ENCODE assay signal across 10 cellular contexts in genomic region chr3:47347217-47347801, GRCh38. TPM values are rescaled to one million over a fixed set of nuclear protein-coding genes. Genes with fewer than 3 reads are reported as not detected.
A peak's percentile ranks its signal among the peaks of the same experiment; 100 is the strongest.
DNase-seq lines count a peak whose midpoint lies in the region; ATAC-seq, FAIRE-seq and TF ChIP-seq lines count a peak whose summit lies in the region.
"Had no signal": no experiment of that assay in that cellular context is flagged by ENCODE, and none has a peak within 500 bp of the region (broad histone marks: within the 10 kb centered on the region; RNA-seq: fewer than 3 reads in every experiment).

No MANE protein-coding gene starts in this region.

- H3K36me3 ChIP-seq in kidney (ENCODE audit: control insufficient read depth in 1 of 2, insufficient read depth in 2 of 2, low read length in 2 of 2): peaks cover 11 to 13% of the 10 kb centered on the region in 2 donors
- H3K36me3 ChIP-seq: cardiac muscle cell had no signal

- FAIRE-seq in kidney (lab: Jason Lieb, UNC): no peak

- no peak for TF ChIP-seq CTCF in NB4 (IDR thresholded peaks at IDR 0.05; ENCODE audit: low read depth, low read length)
- no peak for TF ChIP-seq CTCF in kidney (IDR thresholded peaks at IDR 0.05; ENCODE audit: borderline replicate concordance, extremely low read depth, insufficient read depth)

- H3K9me3 ChIP-seq in kidney (ENCODE audit: control insufficient read depth in 1 of 2, low read length in 2 of 2): no peaks in the 10 kb centered on the region

- TF ChIP-seq POLR2A in NB4 (IDR thresholded peaks at IDR 0.05; ENCODE audit: extremely low read depth, insufficient read length): no peak

- H3K27ac ChIP-seq in kidney (ENCODE audit: low read depth in 2 of 2, low read length in 2 of 2): no peak overlapping the region
- H3K27ac ChIP-seq: cardiac muscle cell had no signal

- DNase-seq in CMK (ENCODE audit: low read depth) (peak; percentile 53), NB4 (ENCODE audit: low read depth) (peak; percentile 96), left ventricle myocardium superior (no peak), kidney (no peak), NCI-H2171 (lab: John Stamatoyannopoulos, UW) (no peak), NCI-H510A treated with DMSO at 0.1 percent for 48 hours (lab: John Stamatoyannopoulos, UW) (no peak)
- no peak for DNase-seq in activated effector memory CD4-positive, alpha-beta T cell treated with Interleukin-2 at 50 U/mL for 16 hours

- H3K4me3 ChIP-seq in NB4 (ENCODE audit: low read depth, low read length) (no peak overlapping the region), kidney (ENCODE audit: low read length in 2 of 2) (no peak overlapping the region)
- H3K4me3 ChIP-seq: cardiac muscle cell had no signal

- intact Hi-C loops in left ventricle myocardium superior (cut with micrococcal nuclease): no loop called here
- intact Hi-C loops in kidney (cut with DNase I): no loop called here

- H3K4me1 ChIP-seq in kidney (ENCODE audit: control insufficient read depth in 1 of 2, insufficient read depth in 1 of 2, low read depth in 1 of 2, low read length in 2 of 2): no peaks in the 10 kb centered on the region

- peak; percentile 81 for ATAC-seq in GM21619 (IDR thresholded peaks at IDR 0.05; ENCODE audit: unreplicated experiment)
- peak; percentile 45 for ATAC-seq in left ventricle myocardium superior
- ATAC-seq: HCT116 had no signal

- H3K9ac ChIP-seq in kidney (ENCODE audit: low read length in 2 of 2): no peak overlapping the region

RNA-seq across cellular contexts. Expression of gene PTPN23, which starts 33.5 kb away (rescaled TPM):
- total RNA-seq in left ventricle myocardium superior (18.6 TPM), kidney (48.5 TPM)
- 12.6 TPM for polyA plus RNA-seq in kidney (ENCODE audit: insufficient read depth, low read depth, low replicate concordance)

Comparison
In these comparisons a context has a peak if more than half of its experiments do, and no peak if none do; other contexts are left out.
1. DNase-seq: peak in CMK (single experiment) and NB4 (single experiment); none in left ventricle myocardium superior (single experiment), activated effector memory CD4-positive, alpha-beta T cell treated with Interleukin-2 at 50 U/mL for 16 hours (single experiment), kidney (single experiment), NCI-H2171 (single experiment) and NCI-H510A treated with DMSO at 0.1 percent for 48 hours (single experiment).